8 cellular contexts compared by ENCODE assay signal in genomic region chr2:119659601-119660342, GRCh38. TPM values are rescaled to one million over a fixed set of nuclear protein-coding genes. Genes with fewer than 3 reads are reported as not detected.
DNase-seq lines count a peak whose midpoint lies in the region; ATAC-seq and TF ChIP-seq lines count a peak whose summit lies in the region.

No MANE protein-coding gene starts in this region.

- no peaks in the 10 kb centered on the region for H4K20me1 ChIP-seq in SK-N-SH (ENCODE audit: insufficient read depth)

- H3K4me3 ChIP-seq in SK-N-SH (ENCODE audit: low read depth in 2 of 2, low read length in 1 of 2) = no peak overlapping the region

- TF ChIP-seq RAD21 in Ishikawa (IDR thresholded peaks at IDR 0.05; ENCODE audit: low read depth) (peak; percentile 84), SK-N-SH (IDR thresholded peaks at IDR 0.05; ENCODE audit: low read length) (peak; percentile 85)

- no peaks in the 10 kb centered on the region for H3K9me2 ChIP-seq in SK-N-SH

- no peaks in the 10 kb centered on the region for H3K79me2 ChIP-seq in SK-N-SH (ENCODE audit: insufficient read depth)

- WGBS in SK-N-SH (ENCODE audit: low lambda C conversion rate) = 47% methylated on average over 7 of the region's 8 CpGs

- no peak for ATAC-seq in GM19395 (IDR thresholded peaks at IDR 0.05; ENCODE audit: unreplicated experiment)
- no peak for ATAC-seq in HG02571 (IDR thresholded peaks at IDR 0.05; ENCODE audit: unreplicated experiment)
- no peak for ATAC-seq in HG03108 (IDR thresholded peaks at IDR 0.05; ENCODE audit: unreplicated experiment)

- H3K4me2 ChIP-seq in SK-N-SH = no peak overlapping the region

- CTCF ChIA-PET in SK-N-SH (lab: Yijun Ruan, JAX) = interaction anchor here (0.6 to 2.8 kb wide), 15 partner anchors 10 to 309 kb away, joined by 3 to 26 read pairs (median 3); no protein-coding TSS in a partner anchor

- no peaks in the 10 kb centered on the region for H3K36me3 ChIP-seq in SK-N-SH (replicated peaks in 1 of 2; ENCODE audit: control insufficient read depth in 1 of 2, insufficient read depth in 2 of 2, low read length in 1 of 2)

- H3F3A ChIP-seq in SK-N-SH (replicated peaks; ENCODE audit: insufficient read depth) = no peaks in the 10 kb centered on the region

- DNase-seq in EL (peak; percentile 31), SK-N-SH (peak; percentile 51), cerebellum (ENCODE audit: low spot score) (peak; percentile 33), medulla oblongata (ENCODE audit: extremely low spot score) (peak; percentile 68)

- no peaks in the 10 kb centered on the region for H3K27me3 ChIP-seq in SK-N-SH (ENCODE audit: insufficient read depth)

- peak; percentile 88 for TF ChIP-seq CTCF in SK-N-SH (IDR thresholded peaks at IDR 0.05)

- H2AFZ ChIP-seq in SK-N-SH (ENCODE audit: low read depth) = no peak overlapping the region

- no peak for TF ChIP-seq EP300 in Ishikawa (IDR thresholded peaks at IDR 0.05; ENCODE audit: borderline replicate concordance)
- TF ChIP-seq EP300 in SK-N-SH (IDR thresholded peaks at IDR 0.05; ENCODE audit: borderline replicate concordance in 1 of 2, low read depth in 1 of 2, low read length in 1 of 2) = no peak

- POLR2A ChIA-PET in SK-N-SH (lab: Yijun Ruan, JAX) = no interaction called here

- no peaks in the 10 kb centered on the region for H3K9me3 ChIP-seq in SK-N-SH

- no peaks in the 10 kb centered on the region for H3K4me1 ChIP-seq in SK-N-SH (ENCODE audit: control insufficient read depth in 1 of 2, insufficient read depth in 2 of 2, low read depth in 1 of 2, low read length in 1 of 2)

- H3K9ac ChIP-seq in SK-N-SH = no peak overlapping the region

- H3K27ac ChIP-seq in SK-N-SH (ENCODE audit: low read depth in 2 of 2, low read length in 1 of 2) = no peak overlapping the region

TF ChIP-seq in Ishikawa, 13 proteins besides CTCF, POLR2A, EP300 and RAD21:
- TF ChIP-seq FOXM1 (IDR thresholded peaks at IDR 0.05; ENCODE audit: borderline replicate concordance, low read depth) = no peak
- TF ChIP-seq ZBTB7A (IDR thresholded peaks at IDR 0.05; ENCODE audit: low read depth) = no peak
- no peak for TF ChIP-seq EGR1 (IDR thresholded peaks at IDR 0.05)
- TF ChIP-seq MAX (IDR thresholded peaks at IDR 0.05) = no peak
- TF ChIP-seq TEAD4 (IDR thresholded peaks at IDR 0.05) = no peak
- no peak for TF ChIP-seq NFIC (IDR thresholded peaks at IDR 0.05)
- no peak for TF ChIP-seq TCF12 (IDR thresholded peaks at IDR 0.05; ENCODE audit: low read depth)
TF ChIP-seq in Ishikawa: peak in this region for 0.

TF ChIP-seq in SK-N-SH, 30 proteins besides CTCF, POLR2A, EP300 and RAD21:
- TF ChIP-seq SMC3 (IDR thresholded peaks at IDR 0.05; ENCODE audit: low read depth, low read length) = peak; percentile 86
- TF ChIP-seq, protein P1, sequence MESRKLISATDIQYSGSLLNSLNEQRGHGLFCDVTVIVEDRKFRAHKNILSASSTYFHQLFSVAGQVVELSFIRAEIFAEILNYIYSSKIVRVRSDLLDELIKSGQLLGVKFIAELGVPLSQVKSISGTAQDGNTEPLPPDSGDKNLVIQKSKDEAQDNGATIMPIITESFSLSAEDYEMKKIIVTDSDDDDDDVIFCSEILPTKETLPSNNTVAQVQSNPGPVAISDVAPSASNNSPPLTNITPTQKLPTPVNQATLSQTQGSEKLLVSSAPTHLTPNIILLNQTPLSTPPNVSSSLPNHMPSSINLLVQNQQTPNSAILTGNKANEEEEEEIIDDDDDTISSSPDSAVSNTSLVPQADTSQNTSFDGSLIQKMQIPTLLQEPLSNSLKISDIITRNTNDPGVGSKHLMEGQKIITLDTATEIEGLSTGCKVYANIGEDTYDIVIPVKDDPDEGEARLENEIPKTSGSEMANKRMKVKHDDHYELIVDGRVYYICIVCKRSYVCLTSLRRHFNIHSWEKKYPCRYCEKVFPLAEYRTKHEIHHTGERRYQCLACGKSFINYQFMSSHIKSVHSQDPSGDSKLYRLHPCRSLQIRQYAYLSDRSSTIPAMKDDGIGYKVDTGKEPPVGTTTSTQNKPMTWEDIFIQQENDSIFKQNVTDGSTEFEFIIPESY (IDR thresholded peaks at IDR 0.05; ENCODE audit: borderline replicate concordance, low read depth) = no peak
TF ChIP-seq in SK-N-SH: peak in this region for 1.

RNA-seq across cellular contexts. Expression of gene TMEM177, which starts 19.2 kb away (rescaled TPM):
- 16.7 and 17.2 TPM in 2 replicates for polyA plus RNA-seq in SK-N-SH (2012; rRNA removed)
- polyA plus RNA-seq in SK-N-SH (2012; cell fraction: cytosol; rRNA removed) = 9.0 and 13.1 TPM in 2 replicates
- 12.7 and 14.9 TPM in 2 replicates for polyA plus RNA-seq in SK-N-SH (2012; cell fraction: nucleus; rRNA removed)
- 8.6 TPM for total RNA-seq in cerebellum
